Comparison of ENCODE assay signal across 9 cellular contexts in genomic region chr5:69364414-69364813, GRCh38. TPM values are rescaled to one million over a fixed set of nuclear protein-coding genes. Genes with fewer than 3 reads are reported as not detected.
A peak's percentile ranks its signal among the peaks of the same experiment; 100 is the strongest.
DNase-seq lines count a peak whose midpoint lies in the region; TF ChIP-seq lines count a peak whose summit lies in the region.
"Had no signal": no experiment of that assay in that cellular context is flagged by ENCODE, and none has a peak within 500 bp of the region (broad histone marks: within the 10 kb centered on the region; RNA-seq: fewer than 3 reads in every experiment).

No MANE protein-coding gene starts in this region.

- H3K36me3 ChIP-seq in OCI-LY7 (ENCODE audit: insufficient read depth, low read length) = peaks cover 91% of the 10 kb centered on the region

- intact Hi-C loops in OCI-LY7 (cut with micrococcal nuclease; ENCODE audit: unreplicated experiment) (no loop called here), lower leg skin (cut with DNase I; ENCODE audit: low total_unique reads) (no loop called here)

- no peak overlapping the region for H2AFZ ChIP-seq in OCI-LY7 (ENCODE audit: low read length)

- H3K4me3 ChIP-seq in AG10803 (ENCODE audit: low read length) = no peak overlapping the region
- no peak overlapping the region for H3K4me3 ChIP-seq in OCI-LY7 (ENCODE audit: low read depth, low read length, poor library complexity, severe bottlenecking)
- no peak overlapping the region for H3K4me3 ChIP-seq in fibroblast of pulmonary artery (replicated peaks; ENCODE audit: low read depth, low read length)
- no peak overlapping the region for H3K4me3 ChIP-seq in lower leg skin (ENCODE audit: low read depth, poor library complexity, severe bottlenecking)
- H3K4me3 ChIP-seq: spleen had no signal

- no TSS peak for BruUV-seq in OCI-LY7 (replicated peaks; lab: Mats Ljungman, UMichigan)

- H3K27ac ChIP-seq in OCI-LY7 (ENCODE audit: low read depth, low read length, poor library complexity, severe bottlenecking) = peak overlapping the region; percentile 2
- H3K27ac ChIP-seq: spleen had no signal

- TF ChIP-seq POLR2A in lower leg skin (IDR thresholded peaks at IDR 0.05) = no peak

- peak; percentile 42 for TF ChIP-seq CTCF in AG10803 (conservative IDR thresholded peaks at IDR 0.05; ENCODE audit: low read length)
- TF ChIP-seq CTCF in GM12873 (IDR thresholded peaks at IDR 0.05; ENCODE audit: insufficient read depth, low read depth, low read length, missing control alignments) = peak; percentile 62
- TF ChIP-seq CTCF in OCI-LY7 (conservative IDR thresholded peaks at IDR 0.05; ENCODE audit: low read length) = peak; percentile 72
- peak; percentile 44 for TF ChIP-seq CTCF in fibroblast of pulmonary artery (IDR thresholded peaks at IDR 0.05; ENCODE audit: low read length, missing control alignments)
- no peak for TF ChIP-seq CTCF in lower leg skin (IDR thresholded peaks at IDR 0.05)

- H3K79me2 ChIP-seq in OCI-LY7 (ENCODE audit: insufficient read depth, low read depth, low read length) = peaks cover 82% of the 10 kb centered on the region

- no peaks in the 10 kb centered on the region for H3K9me2 ChIP-seq in OCI-LY7 (ENCODE audit: insufficient read depth, low read length)

- peaks cover 12% of the 10 kb centered on the region for H4K20me1 ChIP-seq in OCI-LY7 (ENCODE audit: insufficient read depth, low read length)

- CTCF ChIA-PET in OCI-LY7 (lab: Charles Lee; ENCODE audit: unreplicated experiment) = no interaction called here

- no peaks in the 10 kb centered on the region for H3K9me3 ChIP-seq in OCI-LY7 (ENCODE audit: low read length)
- H3K9me3 ChIP-seq: spleen had no signal

- 53 to 55% methylated on average over 3 of the region's 3 CpGs for WGBS in lower leg skin, 2 donors

- POLR2A ChIA-PET in OCI-LY7 (lab: Charles Lee) = no interaction called here

- DNase-seq in AG10803 (ENCODE audit: low read depth) (peak; percentile 9), OCI-LY7 (ENCODE audit: low spot score) (peak; percentile 51), fibroblast of pulmonary artery (ENCODE audit: low read depth) (peak; percentile 28), retina (no peak), lower leg skin (ENCODE audit: low spot score in 2 of 2) (no peak), NK-92 (lab: John Stamatoyannopoulos, UW; ENCODE audit: unreplicated experiment) (no peak)
- DNase-seq in activated CD4-positive, alpha-beta T cell treated with anti-CD3 and anti-CD28 coated beads, Interleukin-2, amount 50 U/mL, for 4 hours = no peak
- DNase-seq: spleen had no signal

- H3K4me1 ChIP-seq in OCI-LY7 (ENCODE audit: insufficient read depth, low read length, poor library complexity, severe bottlenecking) = peaks cover 35% of the 10 kb centered on the region

- peak overlapping the region; percentile 8; the same call in 1 of the 2 replicates for H3K4me2 ChIP-seq in OCI-LY7 (ENCODE audit: low read length)

RNA-seq across cellular contexts. Expression of gene AK6, which starts 4.9 kb away (rescaled TPM):
- 54.9 and 91.8 TPM in 2 replicates for total RNA-seq in OCI-LY7 (2014; rRNA removed; shearing (Covaris generic))
- total RNA-seq in OCI-LY7 (2022) (85.4 and 85.7 TPM in 2 replicates), lower leg skin (10 to 100 TPM; 10.5 to 19.1 (median 15.0) TPM)

RNA-seq across cellular contexts. Expression of gene TAF9, which starts 4.9 kb away (rescaled TPM):
- 113 TPM in 2 replicates for total RNA-seq in OCI-LY7 (2014; rRNA removed; shearing (Covaris generic))
- 101 and 126 TPM in 2 replicates for total RNA-seq in OCI-LY7 (2022)
- 10 to 100 TPM; 26.8 to 48.1 (median 31.2) TPM for total RNA-seq in lower leg skin

RNA-seq across cellular contexts. Expression of gene RAD17, which starts 5.2 kb away (rescaled TPM):
- total RNA-seq in OCI-LY7 (2014; rRNA removed; shearing (Covaris generic)) = 41.6 and 64.1 TPM in 2 replicates
- total RNA-seq in OCI-LY7 (2022) (79.1 and 96.8 TPM in 2 replicates), lower leg skin (10 to 100 TPM in 3 of 4 donors, 1 to 10 TPM in 1; 9.0 to 21.2 (median 12.9) TPM)

RNA-seq across cellular contexts. Expression of gene CCDC125, which starts 31.8 kb away (rescaled TPM):
- total RNA-seq in OCI-LY7 (2014; rRNA removed; shearing (Covaris generic)) = 3.8 and 4.8 TPM in 2 replicates
- total RNA-seq in OCI-LY7 (2022) (8.5 and 10.0 TPM in 2 replicates), lower leg skin (1 to 10 TPM; 4.1 to 6.0 (median 5.5) TPM)

RNA-seq across cellular contexts. Expression of gene MARVELD2, which starts 50.5 kb away (rescaled TPM):
- 0.57 and 0.82 TPM in 2 replicates for total RNA-seq in OCI-LY7 (2014; rRNA removed; shearing (Covaris generic))
- total RNA-seq in OCI-LY7 (2022) (1.2 and 2.0 TPM in 2 replicates), lower leg skin (10 to 100 TPM; 16.7 to 24.4 (median 18.8) TPM)

Comparison
In these comparisons a context has a peak if more than half of its experiments do, and no peak if none do; other contexts are left out.
1. DNase-seq: peak in AG10803 (single experiment), OCI-LY7 (single experiment) and fibroblast of pulmonary artery (single experiment); none in retina (single experiment), lower leg skin (0 of 2), activated CD4-positive, alpha-beta T cell treated with anti-CD3 and anti-CD28 coated beads, Interleukin-2, amount 50 U/mL, for 4 hours (0 of 2) and NK-92 (single experiment).
2. CTCF ChIP-seq: peak in AG10803 (single experiment), GM12873 (single experiment), OCI-LY7 (single experiment) and fibroblast of pulmonary artery (single experiment); none in lower leg skin (0 of 3).